Comparison of ENCODE assay signal across 17 cellular contexts in genomic region chr15:71611721-71612016, GRCh38.
"Had no signal": no experiment of that assay in that cellular context is flagged by ENCODE, and none has a peak within 500 bp of the region (broad histone marks: within the 10 kb centered on the region; RNA-seq: fewer than 3 reads in every experiment).

No MANE protein-coding gene starts in this region.

- H3K4me3 ChIP-seq: ascending aorta, psoas muscle, sigmoid colon, spleen, testis had no signal

- H3K36me3 Mint-ChIP-seq: activated CD8-positive, alpha-beta memory T cell treated with anti-CD3 and anti-CD28 coated beads, Interleukin-2, amount 10 ng/mL, durations not matched to agents 7 days and 5 days; memory B cell; naive thymus-derived CD8-positive, alpha-beta T cell had no signal

- H3K36me3 ChIP-seq: ascending aorta, sigmoid colon, spleen had no signal

- H3K9me3 Mint-ChIP-seq: activated naive CD4-positive, alpha-beta T cell treated with anti-CD3 and anti-CD28 coated beads for 36 hours; activated T-helper 2 cell treated with anti-CD3 and anti-CD28 coated beads, Interferon-gamma antibody, Interleukin-2, Interleukin-4, amounts not matched to agents 10 μg/mL and 5 μg/mL and 100 μg/mL, durations not matched to agents 14 hours and 24 hours and 36 hours; memory B cell; naive thymus-derived CD8-positive, alpha-beta T cell; stimulated activated naive CD8-positive, alpha-beta T cell treated with anti-CD3 and anti-CD28 coated beads, Interleukin-15, Interleukin-2, amounts not matched to agents 100 ng/mL and 50 ng/mL, for 24 hours; T-helper 2 cell treated with Interferon-gamma antibody and Interleukin-4, amounts not matched to agents 5 μg/mL and 100 μg/mL, for 36 hours had no signal

- H3K27me3 ChIP-seq: ascending aorta, sigmoid colon, testis had no signal

- H3K9me3 ChIP-seq: ascending aorta, psoas muscle, sigmoid colon, spleen, testis had no signal

- DNase-seq: activated CD4-positive, alpha-beta T cell treated with anti-CD3 and anti-CD28 coated beads, Interleukin-2, amount 50 U/mL, for 4 hours; activated CD8-positive, alpha-beta memory T cell treated with anti-CD3 and anti-CD28 coated beads, Interleukin-2, amount 10 ng/mL, durations not matched to agents 7 days and 5 days; activated naive CD4-positive, alpha-beta T cell treated with anti-CD3 and anti-CD28 coated beads for 36 hours; activated T-cell treated with anti-CD3 and anti-CD28 coated beads, Interleukin-2, amount 50 U/mL, for 1 hour; hippocampal formation; left ventricle myocardium superior; naive thymus-derived CD8-positive, alpha-beta T cell; nucleus accumbens; spleen; testis had no signal

- H3K27ac Mint-ChIP-seq: activated CD8-positive, alpha-beta memory T cell treated with anti-CD3 and anti-CD28 coated beads, Interleukin-2, amount 10 ng/mL, durations not matched to agents 7 days and 5 days; activated naive CD4-positive, alpha-beta T cell treated with anti-CD3 and anti-CD28 coated beads for 36 hours; activated T-helper 2 cell treated with anti-CD3 and anti-CD28 coated beads, Interferon-gamma antibody, Interleukin-2, Interleukin-4, amounts not matched to agents 10 μg/mL and 5 μg/mL and 100 μg/mL, durations not matched to agents 14 hours and 24 hours and 36 hours; memory B cell; naive thymus-derived CD8-positive, alpha-beta T cell; stimulated activated naive CD8-positive, alpha-beta T cell treated with anti-CD3 and anti-CD28 coated beads, Interleukin-15, Interleukin-2, amounts not matched to agents 100 ng/mL and 50 ng/mL, for 24 hours; T-helper 2 cell treated with Interferon-gamma antibody and Interleukin-4, amounts not matched to agents 5 μg/mL and 100 μg/mL, for 36 hours had no signal

- H3K4me1 ChIP-seq: psoas muscle, sigmoid colon, spleen, testis had no signal

- H3K4me3 Mint-ChIP-seq: activated CD8-positive, alpha-beta memory T cell treated with anti-CD3 and anti-CD28 coated beads, Interleukin-2, amount 10 ng/mL, durations not matched to agents 7 days and 5 days; activated naive CD4-positive, alpha-beta T cell treated with anti-CD3 and anti-CD28 coated beads for 36 hours; memory B cell; naive thymus-derived CD8-positive, alpha-beta T cell; stimulated activated naive CD8-positive, alpha-beta T cell treated with anti-CD3 and anti-CD28 coated beads, Interleukin-15, Interleukin-2, amounts not matched to agents 100 ng/mL and 50 ng/mL, for 24 hours; T-helper 2 cell treated with Interferon-gamma antibody and Interleukin-4, amounts not matched to agents 5 μg/mL and 100 μg/mL, for 36 hours had no signal

- H3K4me1 Mint-ChIP-seq: activated CD8-positive, alpha-beta memory T cell treated with anti-CD3 and anti-CD28 coated beads, Interleukin-2, amount 10 ng/mL, durations not matched to agents 7 days and 5 days; memory B cell; naive thymus-derived CD8-positive, alpha-beta T cell had no signal

- ATAC-seq: activated CD8-positive, alpha-beta memory T cell treated with anti-CD3 and anti-CD28 coated beads, Interleukin-2, amount 10 ng/mL, durations not matched to agents 7 days and 5 days; naive thymus-derived CD8-positive, alpha-beta T cell had no signal

- H3K27ac ChIP-seq: psoas muscle, sigmoid colon, spleen, testis had no signal
